Comparison of ENCODE assay signal across 11 cellular contexts in genomic region chr9:124392254-124392653, GRCh38. TPM values are rescaled to one million over a fixed set of nuclear protein-coding genes. Genes with fewer than 3 reads are reported as not detected.
DNase-seq lines count a peak whose midpoint lies in the region; ATAC-seq and TF ChIP-seq lines count a peak whose summit lies in the region.
"Had no signal": no experiment of that assay in that cellular context is flagged by ENCODE, and none has a peak within 500 bp of the region (broad histone marks: within the 10 kb centered on the region; RNA-seq: fewer than 3 reads in every experiment).

No MANE protein-coding gene starts in this region.

- DNase-seq in GM23248 (no peak), NOMO-1 treated with dmso at 0.1 percent for 144 hours (lab: John Stamatoyannopoulos, UW; ENCODE audit: unreplicated experiment) (peak; percentile 91), chondrocyte (ENCODE audit: low spot score) (no peak), NCI-H187 (lab: John Stamatoyannopoulos, UW) (no peak), caudate nucleus (lab: John Stamatoyannopoulos, UW) (no peak)
- no peak for DNase-seq in CD4-positive, alpha-beta memory T cell
- DNase-seq: activated CD8-positive, alpha-beta memory T cell treated with anti-CD3 and anti-CD28 coated beads, Interleukin-2, amount 50 U/mL, for 48 hours had no signal

- no peaks in the 10 kb centered on the region for H3K9me2 ChIP-seq in GM23248 (ENCODE audit: insufficient read depth)

- peak overlapping the region; percentile 36 for H3K9ac ChIP-seq in GM23248

- CTCF ChIA-PET in CD4-positive, alpha-beta memory T cell (lab: Charles Lee; ENCODE audit: partially characterized antibody) = interaction anchor here (2.5 kb wide), 1 partner anchor 265 kb away, joined by 8 read pairs; no protein-coding TSS in a partner anchor

- H3K4me1 ChIP-seq in GM23248 (ENCODE audit: insufficient read depth) (peaks cover 55% of the 10 kb centered on the region), neutrophil (ENCODE audit: control insufficient read depth in 1 of 2, insufficient read depth in 1 of 2, low read depth in 1 of 2, low read length in 1 of 2) (peaks cover 82 to 87% of the 10 kb centered on the region in 2 experiments)
- peaks cover 31% of the 10 kb centered on the region for H3K4me1 ChIP-seq in CD4-positive, alpha-beta memory T cell (ENCODE audit: insufficient read depth, low read length)

- H3K9me3 ChIP-seq in GM23248 (ENCODE audit: low read depth) = no peaks in the 10 kb centered on the region
- no peaks in the 10 kb centered on the region for H3K9me3 ChIP-seq in neutrophil
- no peaks in the 10 kb centered on the region for H3K9me3 ChIP-seq in CD4-positive, alpha-beta memory T cell (ENCODE audit: control insufficient read depth in 1 of 2, low read length in 2 of 2)

- no peak overlapping the region for H3K4me3 Mint-ChIP-seq in chondrocyte (ENCODE audit: unreplicated experiment)
- H3K4me3 Mint-ChIP-seq in CD4-positive, alpha-beta memory T cell = peak overlapping the region in 1 of 8 donors; percentile 25

- peaks cover 88% of the 10 kb centered on the region for H3K79me2 ChIP-seq in GM23248 (ENCODE audit: insufficient read depth)

- no peaks in the 10 kb centered on the region for H3K27me3 ChIP-seq in GM23248 (replicated peaks; ENCODE audit: insufficient read depth)
- no peaks in the 10 kb centered on the region for H3K27me3 ChIP-seq in neutrophil
- no peaks in the 10 kb centered on the region for H3K27me3 ChIP-seq in CD4-positive, alpha-beta memory T cell (ENCODE audit: insufficient read depth, low read length)

- ATAC-seq in GM18502 (IDR thresholded peaks at IDR 0.05; ENCODE audit: poor library complexity, unreplicated experiment) = no peak

- peaks cover 2% of the 10 kb centered on the region for H3K36me3 Mint-ChIP-seq in chondrocyte (ENCODE audit: low read depth)
- H3K36me3 Mint-ChIP-seq in CD4-positive, alpha-beta memory T cell = peaks cover 5 to 36% of the 10 kb centered on the region in 2 donors

- peak overlapping the region; percentile 77 for H3K27ac Mint-ChIP-seq in chondrocyte (ENCODE audit: unreplicated experiment)
- no peak overlapping the region for H3K27ac Mint-ChIP-seq in CD4-positive, alpha-beta memory T cell

- in situ Hi-C loops in GM23248 (cut with MboI) = no loop called here

- POLR2A ChIA-PET in CD4-positive, alpha-beta memory T cell (lab: Charles Lee; ENCODE audit: partially characterized antibody) = no interaction called here

- peak overlapping the region; percentile 88 for H3K4me2 ChIP-seq in GM23248 (ENCODE audit: unreplicated experiment)

- peaks cover 58% of the 10 kb centered on the region for H3F3A ChIP-seq in GM23248 (ENCODE audit: insufficient read depth)

- intact Hi-C loops in CD4-positive, alpha-beta memory T cell (cut with micrococcal nuclease) = no loop called here

- no peaks in the 10 kb centered on the region for H3K9me3 Mint-ChIP-seq in chondrocyte (ENCODE audit: low read depth)
- no peaks in the 10 kb centered on the region for H3K9me3 Mint-ChIP-seq in CD4-positive, alpha-beta memory T cell

- H3K36me3 ChIP-seq in GM23248 (ENCODE audit: low read depth) (0 out of 2 replicates have a peak, but pooled peaks cover 7% of the 10 kb centered on the region), neutrophil (no peaks in the 10 kb centered on the region)
- H3K36me3 ChIP-seq in CD4-positive, alpha-beta memory T cell (ENCODE audit: insufficient read depth, low read length) = peaks cover 16% of the 10 kb centered on the region

- H3K27ac ChIP-seq in GM23248 (peak overlapping the region; percentile 82), neutrophil (peak overlapping the region; percentile 77), caudate nucleus (ENCODE audit: low read depth, low read length) (no peak overlapping the region)
- no peak overlapping the region for H3K27ac ChIP-seq in CD4-positive, alpha-beta memory T cell (ENCODE audit: low read depth, low read length)

- H2AFZ ChIP-seq in GM23248 = no peak overlapping the region

- 45 to 46% methylated on average over 10 of the region's 10 CpGs for WGBS in GM23248 (ENCODE audit: low coverage in 1 of 2, low lambda C conversion rate in 2 of 2, missing lambda C conversion rate in 2 of 2), 2 experiments

- H3K4me3 ChIP-seq in GM23248 (peak overlapping the region; percentile 9; the same call in 1 of the 2 replicates), neutrophil (ENCODE audit: low read depth in 1 of 2, low read length in 1 of 2) (peak overlapping the region; percentile 37 to 48)
- H3K4me3 ChIP-seq in CD4-positive, alpha-beta memory T cell (ENCODE audit: low read length in 2 of 2) = no peak overlapping the region

- TF ChIP-seq CTCF in chondrocyte (IDR thresholded peaks at IDR 0.05) (no peak), neutrophil (IDR thresholded peaks at IDR 0.05) (no peak)

- no peaks in the 10 kb centered on the region for H4K20me1 ChIP-seq in GM23248 (ENCODE audit: insufficient read depth)

- no peaks in the 10 kb centered on the region for H3K27me3 Mint-ChIP-seq in chondrocyte (ENCODE audit: low read depth)
- no peaks in the 10 kb centered on the region for H3K27me3 Mint-ChIP-seq in CD4-positive, alpha-beta memory T cell

- H3K4me1 Mint-ChIP-seq in chondrocyte (ENCODE audit: low read depth) = peaks cover 39% of the 10 kb centered on the region
- peaks cover 38 to 72% (median 56%) of the 10 kb centered on the region in 4 donors for H3K4me1 Mint-ChIP-seq in CD4-positive, alpha-beta memory T cell

RNA-seq across cellular contexts. Expression of gene PSMB7, which starts 23.0 kb away (rescaled TPM):
- 182 and 202 TPM in 2 replicates for total RNA-seq in GM23248 (2014; rRNA removed; shearing (Covaris generic))
- 245 and 249 TPM in 2 replicates for polyA plus RNA-seq in GM23248 (2016; fragmentation: Nextera tagmentation; extraction: Ambion mirVana)
- total RNA-seq in chondrocyte = 105 to 132 TPM (median 108 TPM) in 3 replicates
- 10 to 100 TPM; 56.9 to 58.6 TPM for total RNA-seq in CD4-positive, alpha-beta memory T cell
- polyA plus RNA-seq in CD4-positive, alpha-beta memory T cell = 100 to 1,000 TPM; 168 to 226 TPM

RNA-seq across cellular contexts. Expression of gene ADGRD2, which starts 58.0 kb away (rescaled TPM):
- not detected in 2 replicates for total RNA-seq in GM23248 (2014; rRNA removed; shearing (Covaris generic))
- polyA plus RNA-seq in GM23248 (2016; fragmentation: Nextera tagmentation; extraction: Ambion mirVana) = not detected in 2 replicates
- not detected in 3 replicates for total RNA-seq in chondrocyte
- total RNA-seq in CD4-positive, alpha-beta memory T cell = not detected
- polyA plus RNA-seq in CD4-positive, alpha-beta memory T cell = not detected
- total RNA-seq: M059J, myocyte had no signal

Comparison
In these comparisons a context has a peak if more than half of its experiments do, and no peak if none do; other contexts are left out.
1. H3K27ac ChIP-seq: peak in GM23248 (single experiment) and neutrophil (single experiment); none in CD4-positive, alpha-beta memory T cell (single experiment) and caudate nucleus (single experiment).
2. H3K4me3 ChIP-seq: peak in GM23248 (single experiment) and neutrophil (2 of 2); none in CD4-positive, alpha-beta memory T cell (0 of 2).